ENCODE assay signal across 23 cellular contexts in the genomic region with DNA sequence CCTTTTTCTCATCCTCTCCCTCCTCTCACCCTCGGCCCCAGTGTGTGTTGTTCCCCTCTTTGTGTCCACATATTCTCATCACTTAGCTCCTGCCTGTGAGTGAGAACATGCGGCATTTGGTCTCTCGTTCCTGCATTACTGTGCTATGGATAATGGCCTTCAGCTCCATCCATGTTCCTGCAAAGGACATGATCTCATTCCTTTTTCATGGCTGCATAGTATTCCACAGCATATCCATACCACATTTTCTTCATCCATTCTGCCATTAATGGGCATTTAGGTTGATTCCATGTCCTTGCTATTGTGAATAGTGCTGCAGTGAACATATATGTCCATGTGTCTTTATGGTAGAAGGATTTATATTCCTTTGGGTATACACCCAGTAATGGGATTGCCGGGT.
"Had no signal": no experiment of that assay in that cellular context is flagged by ENCODE, and none has a peak within 500 bp of the region (broad histone marks: within the 10 kb centered on the region; RNA-seq: fewer than 3 reads in every experiment).

No MANE protein-coding gene starts in this region.

- H3K9me3 ChIP-seq: SJSA1 had no signal

- FAIRE-seq: RCC 7860 had no signal

- DNase-seq: IMR-90, Kasumi-1, MM.1S, NCI-H1092 treated with DMSO at 0.1 percent for 48 hours, NCI-H1436, NCI-H187, NCI-H2029, NCI-H2081 treated with DMSO at 0.1 percent for 48 hours, NCI-H2171, NCI-H226, NCI-H446, NCI-H510A, NCI-H524 treated with DMSO at 0.1 percent for 48 hours, NCI-H69, NCI-H774, Right ventricle myocardium superior, RPMI8226, SIG-M5, T-helper 1 cell had no signal

- H3K27ac ChIP-seq: KMS-11, SJSA1, SK-N-MC had no signal

- H3K9ac ChIP-seq: KMS-11 had no signal

- H3K4me2 ChIP-seq: KMS-11 had no signal

- H3K4me3 ChIP-seq: SJSA1, SK-N-MC had no signal

- H3K4me1 ChIP-seq: SJSA1 had no signal

- H3K36me3 ChIP-seq: SJSA1 had no signal
